17 cellular contexts compared by ENCODE assay signal in genomic region chr11:35183526-35183925, GRCh38. TPM values are rescaled to one million over a fixed set of nuclear protein-coding genes. Genes with fewer than 3 reads are reported as not detected.
DNase-seq lines count a peak whose midpoint lies in the region; TF ChIP-seq lines count a peak whose summit lies in the region.
"Had no signal": no experiment of that assay in that cellular context is flagged by ENCODE, and none has a peak within 500 bp of the region (broad histone marks: within the 10 kb centered on the region; RNA-seq: fewer than 3 reads in every experiment).

No MANE protein-coding gene starts in this region.

- peaks cover 92% of the 10 kb centered on the region for H3K79me2 ChIP-seq in GM23248 (ENCODE audit: insufficient read depth)

- no peaks in the 10 kb centered on the region for H4K20me1 ChIP-seq in GM23248 (ENCODE audit: insufficient read depth)

- H3K14ac ChIP-seq in mesenchymal stem cell (ENCODE audit: low read length in 2 of 2) = no peak overlapping the region

- no peak overlapping the region for H4K91ac ChIP-seq in mesenchymal stem cell (ENCODE audit: low read length)

- peak overlapping the region in 1 of 2 experiments; percentile 55 for H3K18ac ChIP-seq in mesenchymal stem cell (ENCODE audit: low read depth in 1 of 2, low read length in 2 of 2)

- no peak overlapping the region for H3K23ac ChIP-seq in mesenchymal stem cell (ENCODE audit: low read length in 2 of 2)

- H3K4me1 ChIP-seq in GM23248 (ENCODE audit: insufficient read depth) = peaks cover 75% of the 10 kb centered on the region
- H3K4me1 ChIP-seq in mesenchymal stem cell (ENCODE audit: control insufficient read depth, insufficient read depth, low read depth, low read length) = peaks cover 5% of the 10 kb centered on the region
- H3K4me1 ChIP-seq: breast epithelium had no signal

- H2AK5ac ChIP-seq in mesenchymal stem cell (ENCODE audit: low read length, severe bottlenecking) = no peak overlapping the region

- H2BK15ac ChIP-seq in mesenchymal stem cell (ENCODE audit: low read depth, poor library complexity, severe bottlenecking) = no peak overlapping the region

- H2BK120ac ChIP-seq in mesenchymal stem cell (ENCODE audit: low read depth, low read length) = no peak overlapping the region

- H3K79me1 ChIP-seq in mesenchymal stem cell (replicated peaks; ENCODE audit: low read length, poor library complexity, severe bottlenecking) = peaks cover 4% of the 10 kb centered on the region

- H4K8ac ChIP-seq in mesenchymal stem cell (ENCODE audit: low read length) = no peak overlapping the region

- no peak overlapping the region for H2BK12ac ChIP-seq in mesenchymal stem cell (ENCODE audit: low read length in 2 of 2)

- peak overlapping the region; percentile 63 for H3K27ac ChIP-seq in GM23248
- peak overlapping the region; percentile 57 for H3K27ac ChIP-seq in WERI-Rb-1
- no peak overlapping the region for H3K27ac ChIP-seq in mesenchymal stem cell (ENCODE audit: low read length, poor library complexity, severe bottlenecking)
- peak overlapping the region; percentile 27 for H3K27ac ChIP-seq in substantia nigra (ENCODE audit: low read depth, low read length, poor library complexity, severe bottlenecking)
- H3K27ac ChIP-seq: BLaER1 treated with 17β-estradiol and CSF1 and Interleukin-3, amounts not matched to agents 10 nM and 100 nM; breast epithelium; prostate gland had no signal

- H3K27me3 ChIP-seq in GM23248 (replicated peaks; ENCODE audit: insufficient read depth) (no peaks in the 10 kb centered on the region), WERI-Rb-1 (ENCODE audit: insufficient read depth, low read depth, severe bottlenecking) (no peaks in the 10 kb centered on the region), mesenchymal stem cell (ENCODE audit: control insufficient read depth in 1 of 2, insufficient read depth in 1 of 2, low read length in 2 of 2) (no peaks in the 10 kb centered on the region)
- H3K27me3 ChIP-seq: BLaER1 treated with 17β-estradiol and CSF1 and Interleukin-3, amounts not matched to agents 10 nM and 100 nM; breast epithelium; esophagus squamous epithelium; heart right ventricle had no signal

- H3F3A ChIP-seq in GM23248 (ENCODE audit: insufficient read depth) = peaks cover 95% of the 10 kb centered on the region

- H2AFZ ChIP-seq in GM23248 (no peak overlapping the region), mesenchymal stem cell (ENCODE audit: low read depth, low read length) (no peak overlapping the region)

- H3K9ac ChIP-seq in GM23248 (no peak overlapping the region), mesenchymal stem cell (ENCODE audit: low read length) (peak overlapping the region; percentile 65)
- H3K9ac ChIP-seq: BLaER1 treated with 17β-estradiol and CSF1 and Interleukin-3, amounts not matched to agents 10 nM and 100 nM; SK-N-SH had no signal

- peaks cover 89% of the 10 kb centered on the region for H3K36me3 ChIP-seq in GM23248 (ENCODE audit: low read depth)
- H3K36me3 ChIP-seq in WERI-Rb-1 = no peaks in the 10 kb centered on the region
- peaks cover 7 to 95% of the 10 kb centered on the region in 2 experiments for H3K36me3 ChIP-seq in mesenchymal stem cell (ENCODE audit: control insufficient read depth in 1 of 2, insufficient read depth in 2 of 2, low read depth in 1 of 2, low read length in 2 of 2)
- H3K36me3 ChIP-seq: breast epithelium, prostate gland had no signal

- DNase-seq in GM23248 (no peak), WERI-Rb-1 (peak; percentile 81), mesenchymal stem cell (no peak), substantia nigra (lab: John Stamatoyannopoulos, UW) (no peak), activated gamma-delta T cell treated with Interleukin-2 at 50 U/mL for 16 hours (no peak), H4 (ENCODE audit: low spot score) (no peak)
- DNase-seq in activated effector memory CD4-positive, alpha-beta T cell treated with Interleukin-2 at 50 U/mL for 16 hours = no peak
- DNase-seq: DND-41; esophagus squamous epithelium; heart right ventricle; kidney; NCI-H1694 treated with DMSO at 0.1 percent for 48 hours; SK-N-SH; stimulated activated CD4-positive, alpha-beta T cell treated with anti-CD3 and anti-CD28 coated beads, Interleukin-12 subunit alpha, Interleukin-12 subunit beta, amount 100 ng/mL, for 4 hours had no signal

- no peak overlapping the region for H2BK5ac ChIP-seq in mesenchymal stem cell (ENCODE audit: low read depth, low read length, poor library complexity, severe bottlenecking)

- no peak overlapping the region for H3K4me3 ChIP-seq in GM23248
- no peak overlapping the region for H3K4me3 ChIP-seq in WERI-Rb-1 (ENCODE audit: low read depth, low read length)
- no peak overlapping the region for H3K4me3 ChIP-seq in mesenchymal stem cell (ENCODE audit: insufficient read depth in 1 of 2, low read depth in 1 of 2, low read length in 2 of 2)
- H3K4me3 ChIP-seq: BLaER1 treated with 17β-estradiol and CSF1 and Interleukin-3, amounts not matched to agents 10 nM and 100 nM; breast epithelium; esophagus squamous epithelium; heart right ventricle; prostate gland had no signal

- H3K4ac ChIP-seq in mesenchymal stem cell (ENCODE audit: low read depth in 1 of 2, low read length in 2 of 2) = no peak overlapping the region

- no peaks in the 10 kb centered on the region for H3K9me2 ChIP-seq in GM23248 (ENCODE audit: insufficient read depth)
- H3K9me2 ChIP-seq: SK-N-SH had no signal

- H3K9me3 ChIP-seq in GM23248 (ENCODE audit: low read depth) (no peaks in the 10 kb centered on the region), WERI-Rb-1 (ENCODE audit: severe bottlenecking) (no peaks in the 10 kb centered on the region), mesenchymal stem cell (ENCODE audit: control insufficient read depth, low read length) (no peaks in the 10 kb centered on the region)
- H3K9me3 ChIP-seq: BLaER1 treated with 17β-estradiol and CSF1 and Interleukin-3, amounts not matched to agents 10 nM and 100 nM; breast epithelium; esophagus squamous epithelium; heart right ventricle; prostate gland; SK-N-SH had no signal

- H3K4me2 ChIP-seq in GM23248 (ENCODE audit: unreplicated experiment) (no peak overlapping the region), mesenchymal stem cell (ENCODE audit: low read length, poor library complexity, severe bottlenecking) (no peak overlapping the region)
- H3K4me2 ChIP-seq: BLaER1 treated with 17β-estradiol and CSF1 and Interleukin-3, amounts not matched to agents 10 nM and 100 nM; SK-N-SH had no signal

- 45 to 49% methylated on average over 2 of the region's 2 CpGs for WGBS in GM23248 (ENCODE audit: low coverage in 1 of 2, low lambda C conversion rate in 2 of 2, missing lambda C conversion rate in 2 of 2), 2 experiments
- WGBS in mesenchymal stem cell = 77% methylated on average over 2 of the region's 2 CpGs

- in situ Hi-C loops in GM23248 (cut with MboI) = no loop called here

- TF ChIP-seq CTCF in WERI-Rb-1 (IDR thresholded peaks at IDR 0.05; ENCODE audit: low read depth, low read length) = no peak

RNA-seq across cellular contexts. Expression of gene CD44, which starts 44.6 kb away (rescaled TPM):
- total RNA-seq in GM23248 (2014; rRNA removed; shearing (Covaris generic)) = 405 and 506 TPM in 2 replicates
- polyA plus RNA-seq in GM23248 (2016; fragmentation: Nextera tagmentation; extraction: Ambion mirVana) = 519 and 523 TPM in 2 replicates
- 1,373 TPM for polyA plus RNA-seq in mesenchymal stem cell (2013, experiment 1 of 2)
- 1,315 TPM for polyA plus RNA-seq in mesenchymal stem cell (2013, experiment 2 of 2)
- 211 and 238 TPM in 2 replicates for total RNA-seq in H4 (2014; rRNA removed; shearing (Covaris generic))
